8 cellular contexts compared by ENCODE assay signal in genomic region chr22:40856513-40857308, GRCh38. TPM values are rescaled to one million over a fixed set of nuclear protein-coding genes. Genes with fewer than 3 reads are reported as not detected.
DNase-seq lines count a peak whose midpoint lies in the region; ATAC-seq and TF ChIP-seq lines count a peak whose summit lies in the region.

ST13 (minus strand) TSS chr22:40856639; CDS start chr22:40856540, 99 bp downstream.
XPNPEP3 (plus strand) TSS chr22:40857148; CDS start chr22:40857182, 34 bp downstream.

- peak within 1 kb of the TSS; percentile 96 for H3K4ac ChIP-seq in IMR-90 (ENCODE audit: low read depth, low read length)

- DNase-seq in DMS153 (lab: John Stamatoyannopoulos, UW) = peak; percentile 90
- peak; percentile 95 for DNase-seq in IMR-90
- peak; percentile 98 for DNase-seq in OCI-M1 (lab: John Stamatoyannopoulos, UW)
- DNase-seq in activated T-cell treated with anti-CD3 and anti-CD28 coated beads for 24 hours (ENCODE audit: low read depth) = peak; percentile 95
- DNase-seq in epidermal melanocyte (ENCODE audit: insufficient read length, low spot score) = peak; percentile 52
- peak; percentile 90 for DNase-seq in middle frontal gyrus (ENCODE audit: extremely low spot score, low spot score)
- DNase-seq in stimulated activated CD8-positive, alpha-beta memory T cell treated with anti-CD3 and anti-CD28 coated beads, Interleukin-2, amount 100 ng/mL, for 48 hours (ENCODE audit: low read depth in 2 of 2) = peak; percentile 94 to 95

- H2AK5ac ChIP-seq in IMR-90 (ENCODE audit: low read depth, low read length) = peak within 1 kb of the TSS; percentile 90

- peak within 1 kb of the TSS; percentile 88 for H3K4me2 ChIP-seq in IMR-90 (ENCODE audit: low read depth, low read length)

- peak within 1 kb of the TSS; percentile 94 for H3K14ac ChIP-seq in IMR-90 (replicated peaks; ENCODE audit: low read depth, low read length)

- CTCF ChIA-PET in IMR-90 (lab: Yijun Ruan, JAX) = no interaction called here

- H3K23ac ChIP-seq in IMR-90 (ENCODE audit: low read depth, low read length) = peak within 1 kb of the TSS; percentile 98

- peak within 1 kb of the TSS; percentile 92 for H2BK120ac ChIP-seq in IMR-90 (ENCODE audit: low read depth, low read length)

- peak within 1 kb of the TSS; percentile 96 for H4K91ac ChIP-seq in IMR-90 (ENCODE audit: insufficient read depth, low read depth, low read length)

- no TSS peak for BruUV-seq in IMR-90 (replicated peaks; lab: Mats Ljungman, UMichigan)

- intact Hi-C loops in IMR-90 (cut with micrococcal nuclease) = no loop called here

- TF ChIP-seq CTCF in IMR-90 (conservative IDR thresholded peaks at IDR 0.05; ENCODE audit: low read depth, low read length) = 0 out of 2 replicates have a peak, but pooled peaks have one; percentile 29

- H2BK5ac ChIP-seq in IMR-90 (ENCODE audit: low read depth, low read length, poor library complexity, severe bottlenecking) = peak within 1 kb of the TSS; percentile 95

- peak within 1 kb of the TSS; percentile 67 for H3K4me3 ChIP-seq in IMR-90 (ENCODE audit: insufficient read depth, low read depth, low read length)

- H2BK20ac ChIP-seq in IMR-90 (ENCODE audit: low read depth, low read length) = peak within 1 kb of the TSS; percentile 68; the same call in 1 of the 2 replicates

- H2AK9ac ChIP-seq in IMR-90 (replicated peaks; ENCODE audit: low read depth, low read length, poor library complexity) = peak within 1 kb of the TSS; percentile 99

- no peaks in the 10 kb centered on the region for H3K9me3 ChIP-seq in IMR-90 (ENCODE audit: control insufficient read depth, insufficient read depth, low read length)

- peaks cover 9% of the 10 kb centered on the region for H3K4me1 ChIP-seq in IMR-90 (ENCODE audit: control insufficient read depth, insufficient read depth, low read length)

- in situ Hi-C loops in IMR-90 (cut with MboI; ENCODE audit: low sequenced_read_pairs) = no loop called here

- H4K8ac ChIP-seq in IMR-90 (ENCODE audit: low read depth in 2 of 2, low read length in 2 of 2) = peak within 1 kb of the TSS; percentile 93 to 100

- dilution Hi-C loops in IMR-90 (cut with HindIII; ENCODE audit: low sequenced_read_pairs, unreplicated experiment) = no loop called here

- POLR2A ChIA-PET in IMR-90 (lab: Charles Lee; ENCODE audit: unreplicated experiment) = interaction anchor here (0.6 kb wide), 2 partner anchors 47 to 145 kb away, joined by 5 to 10 read pairs; no protein-coding TSS in a partner anchor

- H3K27me3 ChIP-seq in IMR-90 (ENCODE audit: control insufficient read depth, insufficient read depth, low read length) = no peaks in the 10 kb centered on the region

- H3K27ac ChIP-seq in IMR-90 (ENCODE audit: insufficient read depth, low read length) = peak within 1 kb of the TSS; percentile 96

- 0 out of 2 replicates have a peak, but pooled peaks cover 3% of the 10 kb centered on the region for H3K9me1 ChIP-seq in IMR-90 (ENCODE audit: insufficient read depth, low read length)

- H3K36me3 ChIP-seq in IMR-90 (ENCODE audit: control insufficient read depth, insufficient read depth, low read length) = peaks cover 1% of the 10 kb centered on the region; the same call in 1 of the 2 replicates

- WGBS in IMR-90 (ENCODE audit: extremely low coverage in 2 of 2, insufficient read length in 1 of 2), 2 experiments = 0% methylated on average over 30 of the region's 63 CpGs; no CpG with 5 or more reads in 1 of the 2 experiments

- peak within 1 kb of the TSS; percentile 95 for H3K9ac ChIP-seq in IMR-90 (ENCODE audit: low read depth, low read length)

- H2BK15ac ChIP-seq in IMR-90 (ENCODE audit: low read depth, low read length) = peak within 1 kb of the TSS; percentile 100; the same call in 2 of the 3 replicates

- H4K20me1 ChIP-seq in IMR-90 (ENCODE audit: insufficient read depth, low read length) = peaks cover 35% of the 10 kb centered on the region

- TF ChIP-seq POLR2A in IMR-90 (IDR thresholded peaks at IDR 0.05; ENCODE audit: low read depth, low read length) = peak; percentile 73; the same call in 1 of the 2 replicates

- no peak for TF ChIP-seq RAD21 in IMR-90 (IDR thresholded peaks at IDR 0.05; ENCODE audit: low read length)

- H2AFZ ChIP-seq in IMR-90 (replicated peaks; ENCODE audit: low read length, poor library complexity) = peak within 1 kb of the TSS; percentile 94

- peaks cover 8 to 49% of the 10 kb centered on the region in 2 experiments for H3K79me1 ChIP-seq in IMR-90 (ENCODE audit: low read depth in 1 of 2, low read length in 2 of 2)

- H3K56ac ChIP-seq in IMR-90 (ENCODE audit: extremely low read depth, insufficient read depth, low read length) = peak within 1 kb of the TSS; percentile 98

- peak within 1 kb of the TSS; percentile 96 for H4K5ac ChIP-seq in IMR-90 (ENCODE audit: low read depth, low read length)

- ATAC-seq in GM21528 (IDR thresholded peaks at IDR 0.05; ENCODE audit: low FRiP score, unreplicated experiment) (peak; percentile 90), IMR-90 (ENCODE audit: low read depth) (peak; percentile 98)

- H3K18ac ChIP-seq in IMR-90 (ENCODE audit: low read depth, low read length) = peak within 1 kb of the TSS; percentile 95

TF ChIP-seq in IMR-90, 13 proteins besides CTCF, POLR2A, EP300 and RAD21:
- peak; percentile 85 for TF ChIP-seq MXI1 (IDR thresholded peaks at IDR 0.05; ENCODE audit: borderline replicate concordance, low read depth, low read length)
- no peak for TF ChIP-seq SMC3 (IDR thresholded peaks at IDR 0.05; ENCODE audit: low read depth, low read length)
- TF ChIP-seq, protein P1, sequence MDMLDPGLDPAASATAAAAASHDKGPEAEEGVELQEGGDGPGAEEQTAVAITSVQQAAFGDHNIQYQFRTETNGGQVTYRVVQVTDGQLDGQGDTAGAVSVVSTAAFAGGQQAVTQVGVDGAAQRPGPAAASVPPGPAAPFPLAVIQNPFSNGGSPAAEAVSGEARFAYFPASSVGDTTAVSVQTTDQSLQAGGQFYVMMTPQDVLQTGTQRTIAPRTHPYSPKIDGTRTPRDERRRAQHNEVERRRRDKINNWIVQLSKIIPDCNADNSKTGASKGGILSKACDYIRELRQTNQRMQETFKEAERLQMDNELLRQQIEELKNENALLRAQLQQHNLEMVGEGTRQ (IDR thresholded peaks at IDR 0.05; ENCODE audit: low read depth, low read length) = peak; percentile 86
- peak; percentile 36; the same call in 1 of the 2 replicates for TF ChIP-seq MAZ (IDR thresholded peaks at IDR 0.05; ENCODE audit: borderline replicate concordance, low read depth, low read length)
- peak; percentile 69; the same call in 1 of the 2 replicates for TF ChIP-seq CHD1 (IDR thresholded peaks at IDR 0.05; ENCODE audit: low read depth, low read length)
- peak; percentile 77; the same call in 1 of the 2 replicates for TF ChIP-seq BHLHE40 (IDR thresholded peaks at IDR 0.05; ENCODE audit: low read depth, low read length)
- TF ChIP-seq RFX5 (IDR thresholded peaks at IDR 0.05; ENCODE audit: low read depth, low read length) = no peak

RNA-seq across cellular contexts. Expression of gene ST13, which starts in this region (rescaled TPM):
- 228 and 235 TPM in 2 replicates for total RNA-seq in IMR-90 (2012; rRNA removed)
- 109 and 115 TPM in 2 replicates for polyA plus RNA-seq in IMR-90 (2012; rRNA removed)
- 26.1 and 45.7 TPM in 2 replicates for polyA plus RNA-seq in IMR-90 (2012; cell fraction: cytosol; rRNA removed)
- polyA plus RNA-seq in IMR-90 (2012; cell fraction: nucleus; rRNA removed; ENCODE audit: low replicate concordance) = 4.4 and 54.4 TPM in 2 replicates

RNA-seq across cellular contexts. Expression of gene XPNPEP3, which starts in this region (rescaled TPM):
- total RNA-seq in IMR-90 (2012; rRNA removed) = 10.9 and 18.1 TPM in 2 replicates
- polyA plus RNA-seq in IMR-90 (2012; rRNA removed) = 8.4 and 9.3 TPM in 2 replicates
- polyA plus RNA-seq in IMR-90 (2012; cell fraction: cytosol; rRNA removed) = 3.1 and 4.2 TPM in 2 replicates
- 5.4 and 15.8 TPM in 2 replicates for polyA plus RNA-seq in IMR-90 (2012; cell fraction: nucleus; rRNA removed; ENCODE audit: low replicate concordance)

Comparison
In these comparisons a context has a peak if more than half of its experiments do, and no peak if none do; other contexts are left out.
1. Peak in every context shown above with its lines: DNase-seq, ATAC-seq, H3K4me3 ChIP-seq and H3K27ac ChIP-seq.